ENCODE assay signal across 8 cellular contexts in the genomic region with DNA sequence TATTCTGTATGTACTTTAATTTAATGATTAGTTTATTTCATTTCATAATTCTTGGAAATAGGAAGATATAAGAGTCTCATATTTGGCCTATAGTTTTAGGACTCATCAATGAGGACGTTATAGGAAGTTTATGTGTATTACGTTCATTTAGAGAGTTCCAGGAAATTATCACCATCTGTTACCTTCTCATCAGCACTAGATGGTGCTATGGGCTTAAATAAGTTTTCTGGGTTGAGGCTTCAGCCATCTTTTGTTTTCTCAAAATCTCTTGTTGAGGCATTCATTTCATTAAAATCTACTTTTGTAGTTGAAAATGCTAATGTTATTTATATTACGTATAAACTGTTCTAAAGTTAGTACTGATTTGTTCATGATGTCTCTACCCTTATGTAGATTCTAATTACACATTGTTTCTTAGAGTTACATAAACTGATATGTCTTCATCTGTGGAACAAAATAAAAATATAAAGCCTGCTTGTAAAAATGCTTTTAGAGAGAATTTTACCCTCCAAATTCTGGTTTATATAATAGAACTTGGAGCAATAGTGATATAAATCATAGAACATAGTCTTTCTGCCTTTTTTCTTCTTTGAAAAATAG.
DNase-seq lines count a peak whose midpoint lies in the region; ATAC-seq and TF ChIP-seq lines count a peak whose summit lies in the region.

No MANE protein-coding gene starts in this region.

- H3K9me3 Mint-ChIP-seq in WTC11 = no peaks in the 10 kb centered on the region
- H3K9me3 Mint-ChIP-seq in stimulated activated effector memory CD8-positive, alpha-beta T cell treated with anti-CD3 and anti-CD28 coated beads, Interleukin-12 subunit alpha, Interleukin-12 subunit beta, amount 100 ng/mL, for 72 hours = no peaks in the 10 kb centered on the region

- H2AFZ ChIP-seq in hepatocyte = peak overlapping the region; percentile 60

- no peaks in the 10 kb centered on the region for H3K79me2 ChIP-seq in hepatocyte

- H3K4me3 ChIP-seq in hepatocyte = no peak overlapping the region

- H3K36me3 ChIP-seq in hepatocyte (replicated peaks; ENCODE audit: insufficient read depth, low read depth) = no peaks in the 10 kb centered on the region

- H3K4me2 ChIP-seq in hepatocyte = no peak overlapping the region

- no peak overlapping the region for H3K4me3 Mint-ChIP-seq in WTC11
- H3K4me3 Mint-ChIP-seq in stimulated activated effector memory CD8-positive, alpha-beta T cell treated with anti-CD3 and anti-CD28 coated beads, Interleukin-12 subunit alpha, Interleukin-12 subunit beta, amount 100 ng/mL, for 72 hours = no peak overlapping the region

- no peaks in the 10 kb centered on the region for H3K9me3 ChIP-seq in hepatocyte (ENCODE audit: low read depth)

- POLR2A ChIA-PET in WTC11 (lab: Charles Lee) = no interaction called here

- CTCF ChIA-PET in WTC11 (lab: Charles Lee) = interaction anchor here (0.9 to 1.5 kb wide), 4 partner anchors 172 to 571 kb away, joined by 3 to 11 read pairs (median 3); no protein-coding TSS in a partner anchor

- no peaks in the 10 kb centered on the region for H3K9me2 ChIP-seq in hepatocyte (replicated peaks; ENCODE audit: insufficient read depth)

- TF ChIP-seq CTCF in WTC11 (IDR thresholded peaks at IDR 0.05) (peak; percentile 50), hepatocyte (IDR thresholded peaks at IDR 0.05; ENCODE audit: poor library complexity) (peak; percentile 78)

- H3K36me3 Mint-ChIP-seq in WTC11 = no peaks in the 10 kb centered on the region
- H3K36me3 Mint-ChIP-seq in stimulated activated effector memory CD8-positive, alpha-beta T cell treated with anti-CD3 and anti-CD28 coated beads, Interleukin-12 subunit alpha, Interleukin-12 subunit beta, amount 100 ng/mL, for 72 hours = no peaks in the 10 kb centered on the region

- H4K20me1 ChIP-seq in hepatocyte (ENCODE audit: insufficient read depth, poor library complexity, severe bottlenecking) = no peaks in the 10 kb centered on the region

- H3K4me1 ChIP-seq in hepatocyte (ENCODE audit: insufficient read depth) = no peaks in the 10 kb centered on the region

- ATAC-seq in GM19351 (IDR thresholded peaks at IDR 0.05; ENCODE audit: unreplicated experiment) (peak; percentile 98), HG03196 (IDR thresholded peaks at IDR 0.05; ENCODE audit: unreplicated experiment) (peak; percentile 87), WTC11 (peak; percentile 71)
- peak; percentile 78 for ATAC-seq in stimulated activated effector memory CD8-positive, alpha-beta T cell treated with anti-CD3 and anti-CD28 coated beads, Interleukin-12 subunit alpha, Interleukin-12 subunit beta, amount 100 ng/mL, for 72 hours

- peak overlapping the region; percentile 38 for H3K27ac ChIP-seq in hepatocyte

- DNase-seq in DMS153 treated with DMSO at 0.1 percent for 48 hours (lab: John Stamatoyannopoulos, UW; ENCODE audit: unreplicated experiment) (peak; percentile 54), NCI-H2171 (lab: John Stamatoyannopoulos, UW) (peak; percentile 51), WTC11 (ENCODE audit: low spot score) (no peak), hepatocyte (ENCODE audit: low spot score) (peak; percentile 70)
- DNase-seq in stimulated activated effector memory CD8-positive, alpha-beta T cell treated with anti-CD3 and anti-CD28 coated beads, Interleukin-12 subunit alpha, Interleukin-12 subunit beta, amount 100 ng/mL, for 72 hours (ENCODE audit: low spot score in 2 of 2) = no peak
- DNase-seq in stimulated activated CD4-positive, alpha-beta T cell treated with anti-CD3 and anti-CD28 coated beads, Interleukin-2, amount 100 ng/mL, for 48 hours = no peak

- H3K4me1 Mint-ChIP-seq in WTC11 = peaks cover 16% of the 10 kb centered on the region
- H3K4me1 Mint-ChIP-seq in stimulated activated effector memory CD8-positive, alpha-beta T cell treated with anti-CD3 and anti-CD28 coated beads, Interleukin-12 subunit alpha, Interleukin-12 subunit beta, amount 100 ng/mL, for 72 hours = no peaks in the 10 kb centered on the region

- no peak overlapping the region for H3K27ac Mint-ChIP-seq in WTC11
- H3K27ac Mint-ChIP-seq in stimulated activated effector memory CD8-positive, alpha-beta T cell treated with anti-CD3 and anti-CD28 coated beads, Interleukin-12 subunit alpha, Interleukin-12 subunit beta, amount 100 ng/mL, for 72 hours = no peak overlapping the region

- H3K27me3 Mint-ChIP-seq in WTC11 (ENCODE audit: low read depth) = no peaks in the 10 kb centered on the region

- no peaks in the 10 kb centered on the region for H3K27me3 ChIP-seq in hepatocyte

- WGBS in hepatocyte (ENCODE audit: low lambda C conversion rate, missing lambda C conversion rate) = 1% methylated on average over 3 of the region's 3 CpGs

TF ChIP-seq in WTC11, 78 proteins besides CTCF, POLR2A, EP300 and RAD21:
- TF ChIP-seq ZNF671 (CRISPR knock-in tag; IDR thresholded peaks at IDR 0.05) = no peak
- TF ChIP-seq ZNF121 (CRISPR knock-in tag; IDR thresholded peaks at IDR 0.05) = no peak
- TF ChIP-seq ZNF416 (CRISPR knock-in tag; IDR thresholded peaks at IDR 0.05) = no peak
- TF ChIP-seq NFATC4 (CRISPR knock-in tag; IDR thresholded peaks at IDR 0.05) = no peak
- TF ChIP-seq, protein P1, sequence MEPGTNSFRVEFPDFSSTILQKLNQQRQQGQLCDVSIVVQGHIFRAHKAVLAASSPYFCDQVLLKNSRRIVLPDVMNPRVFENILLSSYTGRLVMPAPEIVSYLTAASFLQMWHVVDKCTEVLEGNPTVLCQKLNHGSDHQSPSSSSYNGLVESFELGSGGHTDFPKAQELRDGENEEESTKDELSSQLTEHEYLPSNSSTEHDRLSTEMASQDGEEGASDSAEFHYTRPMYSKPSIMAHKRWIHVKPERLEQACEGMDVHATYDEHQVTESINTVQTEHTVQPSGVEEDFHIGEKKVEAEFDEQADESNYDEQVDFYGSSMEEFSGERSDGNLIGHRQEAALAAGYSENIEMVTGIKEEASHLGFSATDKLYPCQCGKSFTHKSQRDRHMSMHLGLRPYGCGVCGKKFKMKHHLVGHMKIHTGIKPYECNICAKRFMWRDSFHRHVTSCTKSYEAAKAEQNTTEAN (CRISPR knock-in tag; IDR thresholded peaks at IDR 0.05) = no peak
- TF ChIP-seq FOXP1 (CRISPR knock-in tag; IDR thresholded peaks at IDR 0.05; ENCODE audit: borderline replicate concordance) = no peak
- TF ChIP-seq RORB (CRISPR knock-in tag; IDR thresholded peaks at IDR 0.05) = no peak
- TF ChIP-seq EMX1 (CRISPR knock-in tag; IDR thresholded peaks at IDR 0.05) = no peak
- TF ChIP-seq MXD4 (CRISPR knock-in tag; IDR thresholded peaks at IDR 0.05; ENCODE audit: borderline replicate concordance) = no peak
- no peak for TF ChIP-seq TCF7 (CRISPR knock-in tag; IDR thresholded peaks at IDR 0.05; ENCODE audit: low read depth)
- TF ChIP-seq, protein P2, sequence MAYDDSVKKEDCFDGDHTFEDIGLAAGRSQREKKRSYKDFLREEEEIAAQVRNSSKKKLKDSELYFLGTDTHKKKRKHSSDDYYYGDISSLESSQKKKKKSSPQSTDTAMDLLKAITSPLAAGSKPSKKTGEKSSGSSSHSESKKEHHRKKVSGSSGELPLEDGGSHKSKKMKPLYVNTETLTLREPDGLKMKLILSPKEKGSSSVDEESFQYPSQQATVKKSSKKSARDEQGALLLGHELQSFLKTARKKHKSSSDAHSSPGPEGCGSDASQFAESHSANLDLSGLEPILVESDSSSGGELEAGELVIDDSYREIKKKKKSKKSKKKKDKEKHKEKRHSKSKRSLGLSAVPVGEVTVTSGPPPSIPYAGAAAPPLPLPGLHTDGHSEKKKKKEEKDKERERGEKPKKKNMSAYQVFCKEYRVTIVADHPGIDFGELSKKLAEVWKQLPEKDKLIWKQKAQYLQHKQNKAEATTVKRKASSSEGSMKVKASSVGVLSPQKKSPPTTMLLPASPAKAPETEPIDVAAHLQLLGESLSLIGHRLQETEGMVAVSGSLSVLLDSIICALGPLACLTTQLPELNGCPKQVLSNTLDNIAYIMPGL (CRISPR knock-in tag; IDR thresholded peaks at IDR 0.05) = no peak
- TF ChIP-seq RELA (CRISPR knock-in tag; IDR thresholded peaks at IDR 0.05; ENCODE audit: borderline replicate concordance) = no peak
- TF ChIP-seq E2F4 (CRISPR knock-in tag; IDR thresholded peaks at IDR 0.05; ENCODE audit: borderline replicate concordance, low read depth) = no peak
- TF ChIP-seq PRRX2 (CRISPR knock-in tag; IDR thresholded peaks at IDR 0.05) = no peak
- TF ChIP-seq, protein P3, sequence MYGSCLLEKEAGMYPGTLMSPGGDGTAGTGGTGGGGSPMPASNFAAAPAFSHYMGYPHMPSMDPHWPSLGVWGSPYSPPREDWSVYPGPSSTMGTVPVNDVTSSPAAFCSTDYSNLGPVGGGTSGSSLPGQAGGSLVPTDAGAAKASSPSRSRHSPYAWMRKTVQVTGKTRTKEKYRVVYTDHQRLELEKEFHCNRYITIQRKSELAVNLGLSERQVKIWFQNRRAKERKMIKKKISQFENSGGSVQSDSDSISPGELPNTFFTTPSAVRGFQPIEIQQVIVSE (CRISPR knock-in tag; IDR thresholded peaks at IDR 0.05; ENCODE audit: borderline replicate concordance) = no peak
- TF ChIP-seq, protein P4, sequence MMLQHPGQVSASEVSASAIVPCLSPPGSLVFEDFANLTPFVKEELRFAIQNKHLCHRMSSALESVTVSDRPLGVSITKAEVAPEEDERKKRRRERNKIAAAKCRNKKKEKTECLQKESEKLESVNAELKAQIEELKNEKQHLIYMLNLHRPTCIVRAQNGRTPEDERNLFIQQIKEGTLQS (CRISPR knock-in tag; conservative IDR thresholded peaks at IDR 0.05) = no peak

Comparison
In these comparisons a context has a peak if more than half of its experiments do, and no peak if none do; other contexts are left out.
1. DNase-seq: peak in DMS153 treated with DMSO at 0.1 percent for 48 hours (single experiment), NCI-H2171 (single experiment) and hepatocyte (single experiment); none in WTC11 (single experiment), stimulated activated effector memory CD8-positive, alpha-beta T cell treated with anti-CD3 and anti-CD28 coated beads, Interleukin-12 subunit alpha, Interleukin-12 subunit beta, amount 100 ng/mL, for 72 hours (0 of 2) and stimulated activated CD4-positive, alpha-beta T cell treated with anti-CD3 and anti-CD28 coated beads, Interleukin-2, amount 100 ng/mL, for 48 hours (0 of 2).
2. Peak in every context shown above with its lines, with median percentiles within 50 percentile points of each other: ATAC-seq.